Comparison of ENCODE assay signal across 12 cellular contexts in genomic region chr11:122209619-122210377, GRCh38.
DNase-seq lines count a peak whose midpoint lies in the region; ATAC-seq and TF ChIP-seq lines count a peak whose summit lies in the region.
"Had no signal": no experiment of that assay in that cellular context is flagged by ENCODE, and none has a peak within 500 bp of the region (broad histone marks: within the 10 kb centered on the region; RNA-seq: fewer than 3 reads in every experiment).

No MANE protein-coding gene starts in this region.

- no peaks in the 10 kb centered on the region for H3K27me3 ChIP-seq in osteoblast (ENCODE audit: insufficient read depth, low read length)
- H3K27me3 ChIP-seq in H9 (ENCODE audit: insufficient read depth, low read length), result no peaks in the 10 kb centered on the region

- H2BK20ac ChIP-seq in H9 (ENCODE audit: low read depth, low read length, poor library complexity, severe bottlenecking), result no peak overlapping the region

- H2BK5ac ChIP-seq in H9 (ENCODE audit: insufficient read length, low read length), result no peak overlapping the region

- H3K36me3 Mint-ChIP-seq in H9 (ENCODE audit: insufficient read depth in 1 of 3, low read depth in 3 of 3), result no peaks in the 10 kb centered on the region

- no peaks in the 10 kb centered on the region for H3K79me1 ChIP-seq in H9 (ENCODE audit: insufficient read depth, low read depth, low read length, poor library complexity, severe bottlenecking)

- H3T11ph ChIP-seq in H9 (ENCODE audit: low read length), result no peak overlapping the region

- H3K27ac ChIP-seq in osteoblast (ENCODE audit: low read depth, low read length), result peak overlapping the region; percentile 95
- no peak overlapping the region for H3K27ac ChIP-seq in H9 (ENCODE audit: insufficient read length, low read depth, low read length)

- H2AK5ac ChIP-seq in H9 (ENCODE audit: insufficient read length, low read length), result no peak overlapping the region

- no peak overlapping the region for H2BK15ac ChIP-seq in H9 (ENCODE audit: low read depth, low read length)

- no peaks in the 10 kb centered on the region for H3K9me3 ChIP-seq in osteoblast (ENCODE audit: low read depth, low read length)
- H3K9me3 ChIP-seq in H9 (ENCODE audit: control insufficient read depth, low read depth, low read length), result no peaks in the 10 kb centered on the region

- DNase-seq in AG10803 (ENCODE audit: low read depth) (peak; percentile 86), SK-MEL-5 (ENCODE audit: low read depth, low spot score) (peak; percentile 80), fibroblast of mammary gland (ENCODE audit: low read depth) (peak; percentile 95), osteoblast (ENCODE audit: insufficient read length, low spot score, missing footprints) (no peak), NCI-H187 (lab: John Stamatoyannopoulos, UW) (no peak), H9 (no peak), ACHN (no peak)
- DNase-seq: activated T-cell treated with anti-CD3 and anti-CD28 coated beads, Interleukin-2, amount 50 U/mL, for 72 hours; Calu3; SHP77 treated with DMSO at 0.1 percent for 48 hours; stimulated activated CD4-positive, alpha-beta T cell treated with anti-CD3 and anti-CD28 coated beads, Interleukin-4, amount 100 ng/mL, for 4 hours had no signal

- H3K9ac ChIP-seq in H9 (ENCODE audit: extremely low read depth, insufficient read length, low read length), result no peak overlapping the region

- no peak overlapping the region for H2BK12ac ChIP-seq in H9 (ENCODE audit: insufficient read length, low read depth, low read length)

- H3K79me2 ChIP-seq in osteoblast (ENCODE audit: insufficient read depth, low read length) (peaks cover 28% of the 10 kb centered on the region), H9 (ENCODE audit: insufficient read depth, low read length) (no peaks in the 10 kb centered on the region)

- no peak overlapping the region for H3K56ac ChIP-seq in H9 (ENCODE audit: insufficient read length, low read depth, low read length)

- no peaks in the 10 kb centered on the region for H3K23me2 ChIP-seq in H9 (ENCODE audit: insufficient read length, low read depth, low read length, poor library complexity, severe bottlenecking)

- H3K23ac ChIP-seq in H9 (ENCODE audit: insufficient read length, low read depth, low read length), result no peak overlapping the region

- no peak overlapping the region for H2AFZ ChIP-seq in osteoblast (ENCODE audit: low read length)
- no peak overlapping the region for H2AFZ ChIP-seq in H9 (ENCODE audit: low read length)

- H3K4ac ChIP-seq in H9 (ENCODE audit: low read depth, low read length), result no peak overlapping the region

- H3K9me3 Mint-ChIP-seq in H9, result no peaks in the 10 kb centered on the region
- H3K9me3 Mint-ChIP-seq: activated T-cell treated with anti-CD3 and anti-CD28 coated beads, Interleukin-2, amount 50 U/mL, for 72 hours had no signal

- H3K14ac ChIP-seq in H9 (ENCODE audit: insufficient read depth, low read length), result no peak overlapping the region

- whole genome bisulfite sequencing in H9 (ENCODE audit: extremely low coverage, insufficient read length, low lambda C conversion rate), result no CpG with 5 or more reads among the region's 4 CpGs

- no peak overlapping the region for H3K4me3 Mint-ChIP-seq in H9
- H3K4me3 Mint-ChIP-seq: activated T-cell treated with anti-CD3 and anti-CD28 coated beads, Interleukin-2, amount 50 U/mL, for 72 hours had no signal

- no peaks in the 10 kb centered on the region for H3K27me3 Mint-ChIP-seq in H9 (ENCODE audit: low read depth)

- peaks cover 14% of the 10 kb centered on the region in 2 experiments for H3K4me1 Mint-ChIP-seq in H9

- no peaks in the 10 kb centered on the region for H3K36me3 ChIP-seq in osteoblast (ENCODE audit: insufficient read depth, low read length)

- H3K4me1 ChIP-seq in osteoblast (ENCODE audit: insufficient read depth, low read length) (peaks cover 77% of the 10 kb centered on the region), H9 (ENCODE audit: insufficient read depth, low read length) (no peaks in the 10 kb centered on the region)

- in situ Hi-C loops in SK-MEL-5 (cut with HindIII; ENCODE audit: low pct_unique_long_range_greater_than_20kb, low sequenced_read_pairs) (no loop called here), ACHN (cut with HindIII; ENCODE audit: low pct_ligation_motif_present, low pct_unique_long_range_greater_than_20kb, low sequenced_read_pairs) (no loop called here)

- H3K18ac ChIP-seq in H9 (ENCODE audit: insufficient read length, low read depth, low read length), result no peak overlapping the region

- H4K91ac ChIP-seq in H9 (ENCODE audit: insufficient read length, low read depth, low read length), result no peak overlapping the region

- H3K27ac Mint-ChIP-seq in H9, result no peak overlapping the region
- H3K27ac Mint-ChIP-seq: activated T-cell treated with anti-CD3 and anti-CD28 coated beads, Interleukin-2, amount 50 U/mL, for 72 hours had no signal

- H3K4me3 ChIP-seq in AG10803 (ENCODE audit: low read length), result no peak overlapping the region
- no peak overlapping the region for H3K4me3 ChIP-seq in fibroblast of mammary gland (ENCODE audit: control insufficient read depth, low read depth, low read length)
- H3K4me3 ChIP-seq in osteoblast (ENCODE audit: insufficient read depth, low read length), result no peak overlapping the region

- no peak overlapping the region for H2BK120ac ChIP-seq in H9 (ENCODE audit: low read depth, low read length, poor library complexity, severe bottlenecking)

- no peak for TF ChIP-seq CTCF in AG10803 (conservative IDR thresholded peaks at IDR 0.05; ENCODE audit: low read length)
- TF ChIP-seq CTCF in fibroblast of mammary gland (conservative IDR thresholded peaks at IDR 0.05; ENCODE audit: control insufficient read depth, insufficient read depth, low read depth, low read length), result no peak
- no peak for TF ChIP-seq CTCF in osteoblast (IDR thresholded peaks at IDR 0.05; ENCODE audit: extremely low read depth, low read depth, low read length)
- no peak for TF ChIP-seq CTCF in H9 (conservative IDR thresholded peaks at IDR 0.05)

- H3K4me2 ChIP-seq in osteoblast (ENCODE audit: insufficient read depth, low read length) (peak overlapping the region; percentile 38), H9 (ENCODE audit: insufficient read depth, insufficient read length, low read length) (no peak overlapping the region)

- H4K5ac ChIP-seq in H9 (ENCODE audit: insufficient read length, low read depth, low read length), result no peak overlapping the region

- H4K8ac ChIP-seq in H9 (replicated peaks; ENCODE audit: insufficient read length, low read depth, low read length), result no peak overlapping the region

- ATAC-seq in HG03469 (IDR thresholded peaks at IDR 0.05; ENCODE audit: unreplicated experiment), result no peak
- ATAC-seq: activated T-cell treated with anti-CD3 and anti-CD28 coated beads, Interleukin-2, amount 50 U/mL, for 72 hours had no signal

- no peaks in the 10 kb centered on the region for H4K20me1 ChIP-seq in osteoblast (ENCODE audit: insufficient read depth, low read length)
- H4K20me1 ChIP-seq in H9 (ENCODE audit: control insufficient read depth, insufficient read depth, insufficient read length), result no peaks in the 10 kb centered on the region

Comparison
In these comparisons a context has a peak if more than half of its experiments do, and no peak if none do; other contexts are left out.
1. DNase-seq: peak in AG10803 (single experiment), SK-MEL-5 (single experiment) and fibroblast of mammary gland (single experiment); none in osteoblast (single experiment), NCI-H187 (0 of 2), H9 (single experiment) and ACHN (single experiment).